In genomic region chr19:33503791-33504444, GRCh38 we compare ENCODE assay signal across 19 cellular contexts.
"Had no signal": no experiment of that assay in that cellular context is flagged by ENCODE, and none has a peak within 500 bp of the region (broad histone marks: within the 10 kb centered on the region; RNA-seq: fewer than 3 reads in every experiment).

No MANE protein-coding gene starts in this region.

- H3K36me3 Mint-ChIP-seq: natural killer cell treated with Interleukin-12 subunit alpha and Interleukin-12 subunit beta and Interleukin-15 and Interleukin-18, amount 100 ng/mL, for 72 hours had no signal

- H3K9me3 ChIP-seq: ascending aorta, breast epithelium, gastroesophageal sphincter, heart right ventricle, stomach had no signal

- H3K9me3 Mint-ChIP-seq: activated naive CD4-positive, alpha-beta T cell treated with anti-CD3 and anti-CD28 coated beads, Interleukin-2, amount 50 U/mL, for 24 hours; natural killer cell treated with Interleukin-12 subunit alpha and Interleukin-12 subunit beta and Interleukin-15 and Interleukin-18, amount 100 ng/mL, for 72 hours had no signal

- H3K27me3 ChIP-seq: ascending aorta, breast epithelium, gastroesophageal sphincter, heart right ventricle, stomach had no signal

- H3K4me1 ChIP-seq: ascending aorta, gastroesophageal sphincter had no signal

- H3K27ac Mint-ChIP-seq: activated naive CD4-positive, alpha-beta T cell treated with anti-CD3 and anti-CD28 coated beads, Interleukin-2, amount 50 U/mL, for 24 hours; natural killer cell treated with Interleukin-12 subunit alpha and Interleukin-12 subunit beta and Interleukin-15 and Interleukin-18, amount 100 ng/mL, for 72 hours; progenitor cell of endocrine pancreas had no signal

- ATAC-seq: activated CD4-positive, CD25-positive, alpha-beta regulatory T cell treated with anti-CD3 and anti-CD28 coated beads, Interleukin-2, amount 50 U/mL, for 24 hours; esophagus mucosa; gastroesophageal sphincter; natural killer cell treated with Interleukin-12 subunit alpha and Interleukin-12 subunit beta and Interleukin-15 and Interleukin-18, amount 100 ng/mL, for 72 hours; right cardiac atrium had no signal

- H3K36me3 ChIP-seq: breast epithelium had no signal

- H3K4me3 ChIP-seq: ascending aorta, breast epithelium, gastroesophageal sphincter, heart right ventricle, skin epidermis, stomach had no signal

- H3K27ac ChIP-seq: ascending aorta, breast epithelium, gastroesophageal sphincter, heart right ventricle, skin epidermis, stomach had no signal

- H3K4me3 Mint-ChIP-seq: activated naive CD4-positive, alpha-beta T cell treated with anti-CD3 and anti-CD28 coated beads, Interleukin-2, amount 50 U/mL, for 24 hours; natural killer cell treated with Interleukin-12 subunit alpha and Interleukin-12 subunit beta and Interleukin-15 and Interleukin-18, amount 100 ng/mL, for 72 hours had no signal

- H3K27me3 Mint-ChIP-seq: activated naive CD4-positive, alpha-beta T cell treated with anti-CD3 and anti-CD28 coated beads, Interleukin-2, amount 50 U/mL, for 24 hours; natural killer cell treated with Interleukin-12 subunit alpha and Interleukin-12 subunit beta and Interleukin-15 and Interleukin-18, amount 100 ng/mL, for 72 hours; progenitor cell of endocrine pancreas had no signal

- H3K4me1 Mint-ChIP-seq: activated naive CD4-positive, alpha-beta T cell treated with anti-CD3 and anti-CD28 coated beads, Interleukin-2, amount 50 U/mL, for 24 hours had no signal

- DNase-seq: activated gamma-delta T cell; effector CD4-positive, alpha-beta T cell; heart right ventricle; kidney glomerular epithelial cell; mesenchymal stem cell; right cardiac atrium; stimulated activated CD4-positive, alpha-beta T cell treated with anti-CD3 and anti-CD28 coated beads, Interleukin-15, amount 100 ng/mL, for 24 hours; stimulated activated CD4-positive, alpha-beta T cell treated with anti-CD3 and anti-CD28 coated beads, Interleukin-2, amount 100 ng/mL, for 48 hours; stomach; trophoblast cell had no signal
